In genomic region chr17:81440511-81441244, GRCh38 we compare ENCODE assay signal across 9 cellular contexts. TPM values are rescaled to one million over a fixed set of nuclear protein-coding genes. Genes with fewer than 3 reads are reported as not detected.
DNase-seq lines count a peak whose midpoint lies in the region; ATAC-seq, FAIRE-seq and TF ChIP-seq lines count a peak whose summit lies in the region.
"Had no signal": no experiment of that assay in that cellular context is flagged by ENCODE, and none has a peak within 500 bp of the region (broad histone marks: within the 10 kb centered on the region; RNA-seq: fewer than 3 reads in every experiment).

No MANE protein-coding gene starts in this region.

- CTCF ChIA-PET in HepG2 (lab: Yijun Ruan, JAX; ENCODE audit: low intra/inter-chr PET ratio, low total read pairs) = interaction anchor here (1.7 kb wide), 1 partner anchor 44 kb away, joined by 8 read pairs; no protein-coding TSS in a partner anchor

- DNase-seq in HepG2 (ENCODE audit: low spot score) (peak; percentile 67), right lobe of liver (no peak), NCI-H146 treated with DMSO at 0.1 percent for 48 hours (lab: John Stamatoyannopoulos, UW; ENCODE audit: unreplicated experiment) (peak; percentile 6), bronchial epithelial cell (ENCODE audit: low read depth) (no peak), upper lobe of right lung (no peak), activated gamma-delta T cell (lab: John Stamatoyannopoulos, UW) (no peak), frontal cortex (ENCODE audit: low spot score in 2 of 2) (no peak)
- DNase-seq in naive thymus-derived CD8-positive, alpha-beta T cell = no peak

- H3K9me3 Mint-ChIP-seq in naive thymus-derived CD8-positive, alpha-beta T cell = no peaks in the 10 kb centered on the region

- ATAC-seq in HepG2 = peak; percentile 86
- no peak for ATAC-seq in right lobe of liver
- no peak for ATAC-seq in upper lobe of right lung
- ATAC-seq in naive thymus-derived CD8-positive, alpha-beta T cell = no peak

- in situ Hi-C loops in HepG2 (cut with HindIII; ENCODE audit: extremely low pct_ligation_motif_present, low pct_unique_long_range_greater_than_20kb) = no loop called here

- intact Hi-C loops in HepG2 (cut with micrococcal nuclease; ENCODE audit: unreplicated experiment) = loop anchor here (2.0 kb wide), 1 partner anchor 40 kb away; no protein-coding TSS in a partner anchor
- intact Hi-C loops in right lobe of liver (cut with DNase I) = no loop called here
- intact Hi-C loops in upper lobe of right lung (cut with DNase I) = no loop called here

- no peak overlapping the region for H3K9ac ChIP-seq in HepG2 (ENCODE audit: insufficient read depth, low read depth, low read length)

- peak; percentile 87 for TF ChIP-seq RAD21 in HepG2 (CRISPR knock-in tag; IDR thresholded peaks at IDR 0.05)

- TF ChIP-seq POLR2A in HepG2 (IDR thresholded peaks at IDR 0.05; ENCODE audit: insufficient read depth in 1 of 2, low read depth in 2 of 2, low read length in 2 of 2) (no peak), right lobe of liver (IDR thresholded peaks at IDR 0.05) (no peak)

- H2AFZ ChIP-seq in HepG2 (ENCODE audit: low read length) = no peak overlapping the region

- H3K27ac ChIP-seq in HepG2 (ENCODE audit: extremely low read length, insufficient read depth, low read length) (no peak overlapping the region), right lobe of liver (no peak overlapping the region), upper lobe of right lung (no peak overlapping the region)
- H3K27ac ChIP-seq: SJSA1 had no signal

- H3K9me3 ChIP-seq in HepG2 (ENCODE audit: low read length) = no peaks in the 10 kb centered on the region
- no peaks in the 10 kb centered on the region for H3K9me3 ChIP-seq in right lobe of liver
- H3K9me3 ChIP-seq in upper lobe of right lung = no peaks in the 10 kb centered on the region
- H3K9me3 ChIP-seq: SJSA1 had no signal

- no TSS peak for BruUV-seq in HepG2 (replicated peaks; lab: Mats Ljungman, UMichigan)

- TF ChIP-seq EP300 in HepG2 (IDR thresholded peaks at IDR 0.05; ENCODE audit: low read depth in 2 of 2, low read length in 2 of 2) (no peak), HepG2 (CRISPR knock-in tag; IDR thresholded peaks at IDR 0.05; ENCODE audit: borderline replicate concordance) (no peak)

- H3K36me3 ChIP-seq in HepG2 (replicated peaks in 1 of 2; ENCODE audit: control insufficient read depth in 1 of 2, insufficient read depth in 2 of 2, low read length in 2 of 2) (no peaks in the 10 kb centered on the region), right lobe of liver (no peaks in the 10 kb centered on the region), bronchial epithelial cell (ENCODE audit: control insufficient read depth, insufficient read depth, low read length) (no peaks in the 10 kb centered on the region), upper lobe of right lung (no peaks in the 10 kb centered on the region)

- no peaks in the 10 kb centered on the region for H4K20me1 ChIP-seq in HepG2 (ENCODE audit: insufficient read depth, low read length)

- no peaks in the 10 kb centered on the region for H3K27me3 ChIP-seq in HepG2 (ENCODE audit: control insufficient read depth in 1 of 2, insufficient read depth in 2 of 2, low read length in 2 of 2)
- H3K27me3 ChIP-seq in right lobe of liver = no peaks in the 10 kb centered on the region
- no peaks in the 10 kb centered on the region for H3K27me3 ChIP-seq in bronchial epithelial cell (ENCODE audit: control insufficient read depth, insufficient read depth, low read length)
- H3K27me3 ChIP-seq in upper lobe of right lung = no peaks in the 10 kb centered on the region
- H3K27me3 ChIP-seq: SJSA1 had no signal

- POLR2A ChIA-PET in HepG2 (lab: Yijun Ruan, JAX) = interaction anchor here (0.6 to 1.2 kb wide), 3 partner anchors 43 to 145 kb away, joined by 3 read pairs; partner anchors contain the start of gene SLC38A10
- POLR2A ChIA-PET in naive thymus-derived CD8-positive, alpha-beta T cell (lab: Charles Lee) = no interaction called here

- FAIRE-seq in HepG2 (lab: Jason Lieb, UNC) (peak; percentile 88), bronchial epithelial cell (lab: Jason Lieb, UNC) (no peak), frontal cortex (lab: Jason Lieb, UNC) (no peak)

- H3K4me2 ChIP-seq in HepG2 (ENCODE audit: low read depth, low read length) = no peak overlapping the region

- H3K27ac Mint-ChIP-seq in naive thymus-derived CD8-positive, alpha-beta T cell = no peak overlapping the region

- H3K36me3 Mint-ChIP-seq in naive thymus-derived CD8-positive, alpha-beta T cell = no peaks in the 10 kb centered on the region

- peaks cover 0 to 14% (median 7%) of the 10 kb centered on the region in 5 donors for H3K27me3 Mint-ChIP-seq in naive thymus-derived CD8-positive, alpha-beta T cell

- WGBS in HepG2 (ENCODE audit: low lambda C conversion rate) = 35% methylated on average over 21 of the region's 24 CpGs
- WGBS in right lobe of liver (ENCODE audit: insufficient coverage, low coverage, low lambda C conversion rate, missing lambda C conversion rate) = 79% methylated on average over 7 of the region's 24 CpGs

- peaks cover 3 to 10% (median 4%) of the 10 kb centered on the region in 4 donors for H3K4me1 Mint-ChIP-seq in naive thymus-derived CD8-positive, alpha-beta T cell

- H3K4me3 Mint-ChIP-seq in naive thymus-derived CD8-positive, alpha-beta T cell = no peak overlapping the region

- H3K79me2 ChIP-seq in HepG2 (ENCODE audit: insufficient read depth, low read length) = no peaks in the 10 kb centered on the region

- H3K4me3 ChIP-seq in HepG2 (replicated peaks in 1 of 3; ENCODE audit: insufficient read depth in 1 of 3, low read depth in 2 of 3, low read length in 3 of 3) (no peak overlapping the region), right lobe of liver (no peak overlapping the region), bronchial epithelial cell (ENCODE audit: low read depth, low read length) (no peak overlapping the region), upper lobe of right lung (no peak overlapping the region)
- H3K4me3 ChIP-seq: SJSA1 had no signal

- peak; percentile 83 for TF ChIP-seq CTCF in HepG2 (CRISPR knock-in tag; IDR thresholded peaks at IDR 0.05)
- TF ChIP-seq CTCF in right lobe of liver (IDR thresholded peaks at IDR 0.05) = peak in 1 of 4 donors; percentile 12
- TF ChIP-seq CTCF in bronchial epithelial cell (IDR thresholded peaks at IDR 0.05; ENCODE audit: insufficient read depth, low read length, severe bottlenecking) = peak; percentile 44
- TF ChIP-seq CTCF in upper lobe of right lung (IDR thresholded peaks at IDR 0.05) = peak; percentile 30

- H3K4me1 ChIP-seq in HepG2 (ENCODE audit: insufficient read depth, low read length) (no peaks in the 10 kb centered on the region), right lobe of liver (no peaks in the 10 kb centered on the region), upper lobe of right lung (peaks cover 15% of the 10 kb centered on the region)

TF ChIP-seq in HepG2, 621 proteins besides CTCF, POLR2A, EP300 and RAD21 (continues in another document):
- TF ChIP-seq ZBTB7A (CRISPR knock-in tag; IDR thresholded peaks at IDR 0.05) = peak; percentile 61; the same call in 1 of the 2 replicates
- TF ChIP-seq, protein P1, sequence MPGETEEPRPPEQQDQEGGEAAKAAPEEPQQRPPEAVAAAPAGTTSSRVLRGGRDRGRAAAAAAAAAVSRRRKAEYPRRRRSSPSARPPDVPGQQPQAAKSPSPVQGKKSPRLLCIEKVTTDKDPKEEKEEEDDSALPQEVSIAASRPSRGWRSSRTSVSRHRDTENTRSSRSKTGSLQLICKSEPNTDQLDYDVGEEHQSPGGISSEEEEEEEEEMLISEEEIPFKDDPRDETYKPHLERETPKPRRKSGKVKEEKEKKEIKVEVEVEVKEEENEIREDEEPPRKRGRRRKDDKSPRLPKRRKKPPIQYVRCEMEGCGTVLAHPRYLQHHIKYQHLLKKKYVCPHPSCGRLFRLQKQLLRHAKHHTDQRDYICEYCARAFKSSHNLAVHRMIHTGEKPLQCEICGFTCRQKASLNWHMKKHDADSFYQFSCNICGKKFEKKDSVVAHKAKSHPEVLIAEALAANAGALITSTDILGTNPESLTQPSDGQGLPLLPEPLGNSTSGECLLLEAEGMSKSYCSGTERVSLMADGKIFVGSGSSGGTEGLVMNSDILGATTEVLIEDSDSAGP (CRISPR knock-in tag; IDR thresholded peaks at IDR 0.05; ENCODE audit: borderline replicate concordance) = peak; percentile 27; the same call in 1 of the 2 replicates

RNA-seq across cellular contexts. Expression of gene BAHCC1, which starts 45.4 kb away (rescaled TPM):
- total RNA-seq in HepG2 (2016; rRNA removed; fragmentation: Illumina TruSeq; extraction: Trizol) (0.94 and 1.7 TPM in 2 replicates), right lobe of liver (1 to 10 TPM; 2.5 to 6.4 (median 4.9) TPM), bronchial epithelial cell (0.79 and 1.8 TPM in 2 replicates), upper lobe of right lung (23.3 TPM), frontal cortex (5.7 TPM)
- total RNA-seq in HepG2 (2016; cell fraction: cytosol; rRNA removed; fragmentation: Illumina TruSeq; extraction: Trizol; ENCODE audit: low read depth) = 1.4 and 1.8 TPM in 2 replicates
- total RNA-seq in HepG2 (2016; cell fraction: insoluble cytoplasmic fraction; rRNA removed; fragmentation: Illumina TruSeq; extraction: Trizol) = 1.2 and 1.8 TPM in 2 replicates
- 1.2 and 1.9 TPM in 2 replicates for total RNA-seq in HepG2 (2016; cell fraction: membrane; rRNA removed; fragmentation: Illumina TruSeq; extraction: Trizol)
- total RNA-seq in HepG2 (2016; cell fraction: nucleus; rRNA removed; fragmentation: Illumina TruSeq; extraction: Trizol) = 2.8 and 3.9 TPM in 2 replicates
- 1.4 TPM in 2 replicates for polyA plus RNA-seq in HepG2 (2011; rRNA removed)
- polyA plus RNA-seq in HepG2 (2011; cell fraction: cytosol; rRNA removed) = 0.42 and 0.64 TPM in 2 replicates
- polyA plus RNA-seq in HepG2 (2011; cell fraction: nucleus; rRNA removed) = 15.9 and 22.2 TPM in 2 replicates
- polyA plus RNA-seq in HepG2 (2012) = 1.8 and 2.5 TPM in 2 replicates
- polyA plus RNA-seq in HepG2 (2016; cell fraction: cytosol; fragmentation: Illumina TruSeq; extraction: Trizol; ENCODE audit: low read depth) = 1.1 and 1.4 TPM in 2 replicates
- 1.3 and 1.9 TPM in 2 replicates for polyA plus RNA-seq in HepG2 (2016; cell fraction: insoluble cytoplasmic fraction; fragmentation: Illumina TruSeq; extraction: Trizol; ENCODE audit: low read depth)
- polyA plus RNA-seq in HepG2 (2016; cell fraction: membrane; fragmentation: Illumina TruSeq; extraction: Trizol; ENCODE audit: low read depth) = 1.9 and 2.3 TPM in 2 replicates
- 9.5 and 11.0 TPM in 2 replicates for polyA plus RNA-seq in HepG2 (2016; cell fraction: nucleus; fragmentation: Illumina TruSeq; extraction: Trizol; ENCODE audit: insufficient read depth, low read depth)
- 1.7 and 5.4 TPM in 2 replicates for polyA minus RNA-seq in HepG2 (2011; rRNA and poly(A)+ RNA removed; ENCODE audit: low replicate concordance)
- polyA minus RNA-seq in HepG2 (2011; cell fraction: cytosol; rRNA and poly(A)+ RNA removed) = 1.1 and 1.9 TPM in 2 replicates
- polyA minus RNA-seq in HepG2 (2011; cell fraction: nucleus; rRNA and poly(A)+ RNA removed) = 5.5 and 5.9 TPM in 2 replicates
- not detected for total RNA-seq in naive thymus-derived CD8-positive, alpha-beta T cell
- polyA plus RNA-seq in naive thymus-derived CD8-positive, alpha-beta T cell = not detected

Comparison
In these comparisons a context has a peak if more than half of its experiments do, and no peak if none do; other contexts are left out.
1. DNase-seq: peak in HepG2 (single experiment) and NCI-H146 treated with DMSO at 0.1 percent for 48 hours (single experiment); none in right lobe of liver (0 of 3), bronchial epithelial cell (single experiment), upper lobe of right lung (single experiment), activated gamma-delta T cell (single experiment), frontal cortex (0 of 2) and naive thymus-derived CD8-positive, alpha-beta T cell (0 of 10).